In the genomic region with DNA sequence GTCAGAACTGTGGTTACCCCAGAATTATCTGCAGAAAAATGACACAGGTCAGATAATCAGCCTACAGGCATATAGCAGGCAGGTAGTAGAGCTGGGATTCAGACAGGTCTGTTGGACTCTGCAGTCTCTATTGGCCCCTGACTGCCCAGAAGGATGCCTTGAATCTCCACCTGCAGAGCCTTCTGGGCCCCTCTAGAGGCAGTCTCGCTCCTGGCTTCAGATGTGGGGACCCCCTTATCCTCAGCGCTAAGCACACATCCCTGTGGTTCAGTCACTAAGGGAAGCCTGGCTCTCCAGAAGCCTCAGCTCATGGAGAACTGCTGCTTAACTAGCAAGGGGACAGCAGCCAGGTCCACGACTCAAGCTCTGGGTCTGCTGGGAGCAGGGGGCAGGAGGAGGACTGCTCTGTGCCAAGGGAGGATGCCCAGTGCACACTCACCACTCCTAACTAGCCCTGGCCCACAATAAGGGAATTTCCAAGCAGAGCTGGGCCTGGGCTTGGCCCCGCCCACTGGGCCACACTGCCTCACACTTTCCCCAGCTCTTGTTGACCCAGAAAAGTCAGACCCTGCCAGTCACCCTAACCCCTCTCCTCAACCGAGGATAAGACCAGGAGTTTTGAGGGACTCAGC, we compare ENCODE assay signal across 12 cellular contexts. TPM values are rescaled to one million over a fixed set of nuclear protein-coding genes. Genes with fewer than 3 reads are reported as not detected.
DNase-seq lines count a peak whose midpoint lies in the region; ATAC-seq, FAIRE-seq and TF ChIP-seq lines count a peak whose summit lies in the region.
"Had no signal": no experiment of that assay in that cellular context is flagged by ENCODE, and none has a peak within 500 bp of the region (broad histone marks: within the 10 kb centered on the region; RNA-seq: fewer than 3 reads in every experiment).

No MANE protein-coding gene starts in this region.

- TF ChIP-seq EP300 in HepG2 (IDR thresholded peaks at IDR 0.05; ENCODE audit: low read depth in 2 of 2, low read length in 2 of 2), result no peak
- TF ChIP-seq EP300 in HepG2 (CRISPR knock-in tag; IDR thresholded peaks at IDR 0.05; ENCODE audit: borderline replicate concordance), result no peak

- CTCF ChIA-PET in HepG2 (lab: Yijun Ruan, JAX; ENCODE audit: low intra/inter-chr PET ratio, low total read pairs), result no interaction called here

- peak overlapping the region; percentile 99 for H3K27ac Mint-ChIP-seq in activated T-cell treated with anti-CD3 and anti-CD28 coated beads, Interleukin-2, amount 50 U/mL, for 72 hours

- no peak for TF ChIP-seq POLR2A in HepG2 (IDR thresholded peaks at IDR 0.05; ENCODE audit: insufficient read depth in 1 of 2, low read depth in 2 of 2, low read length in 2 of 2)

- DNase-seq in left ventricle myocardium inferior, result no peak
- DNase-seq in left ventricle myocardium superior, result no peak
- peak; percentile 53 to 60 for DNase-seq in activated T-cell treated with anti-CD3 and anti-CD28 coated beads, Interleukin-2, amount 50 U/mL, for 72 hours
- no peak for DNase-seq in HepG2 (ENCODE audit: low spot score)
- DNase-seq: DMS79, NCI-H748 treated with DMSO at 0.1 percent for 48 hours had no signal

- TF ChIP-seq CTCF in left ventricle myocardium inferior (IDR thresholded peaks at IDR 0.05; ENCODE audit: borderline replicate concordance) (no peak), HepG2 (CRISPR knock-in tag; IDR thresholded peaks at IDR 0.05) (no peak)

- H3K4me1 Mint-ChIP-seq in activated T-cell treated with anti-CD3 and anti-CD28 coated beads, Interleukin-2, amount 50 U/mL, for 72 hours (ENCODE audit: low read depth), result peaks cover 47% of the 10 kb centered on the region

- WGBS in HepG2 (ENCODE audit: low lambda C conversion rate), result 100% methylated on average over 1 of the region's 5 CpGs

- no TSS peak for BruUV-seq in HepG2 (replicated peaks; lab: Mats Ljungman, UMichigan)

- H3K4me1 ChIP-seq in left ventricle myocardium inferior (peaks cover 94% of the 10 kb centered on the region), HepG2 (ENCODE audit: insufficient read depth, low read length) (peaks cover 26% of the 10 kb centered on the region)

- no peaks in the 10 kb centered on the region for H3K36me3 ChIP-seq in left ventricle myocardium inferior
- H3K36me3 ChIP-seq in HepG2 (replicated peaks in 1 of 2; ENCODE audit: control insufficient read depth in 1 of 2, insufficient read depth in 2 of 2, low read length in 2 of 2), result no peaks in the 10 kb centered on the region
- H3K36me3 ChIP-seq: adrenal gland had no signal

- no peaks in the 10 kb centered on the region for H3K9me3 Mint-ChIP-seq in activated T-cell treated with anti-CD3 and anti-CD28 coated beads, Interleukin-2, amount 50 U/mL, for 72 hours

- peak overlapping the region; percentile 75 for H3K27ac ChIP-seq in left ventricle myocardium inferior (replicated peaks)
- H3K27ac ChIP-seq in HepG2 (ENCODE audit: extremely low read length, insufficient read depth, low read length), result no peak overlapping the region

- no peaks in the 10 kb centered on the region for H4K20me1 ChIP-seq in HepG2 (ENCODE audit: insufficient read depth, low read length)

- POLR2A ChIA-PET in HepG2 (lab: Yijun Ruan, JAX), result interaction anchor here (1.1 kb wide), 1 partner anchor 19 kb away, joined by 3 read pairs; a partner anchor contains a TSS

- in situ Hi-C loops in HepG2 (cut with HindIII; ENCODE audit: extremely low pct_ligation_motif_present, low pct_unique_long_range_greater_than_20kb), result no loop called here

- ATAC-seq in left ventricle myocardium superior (no peak), HepG2 (peak; percentile 30; the same call in 2 of the 3 replicates), GM21619 (IDR thresholded peaks at IDR 0.05; ENCODE audit: unreplicated experiment) (no peak), GM19351 (IDR thresholded peaks at IDR 0.05; ENCODE audit: unreplicated experiment) (no peak), GM21529 (IDR thresholded peaks at IDR 0.05; ENCODE audit: unreplicated experiment) (no peak), GM19035 (IDR thresholded peaks at IDR 0.05; ENCODE audit: unreplicated experiment) (no peak)
- peak; percentile 33 to 51 for ATAC-seq in activated T-cell treated with anti-CD3 and anti-CD28 coated beads, Interleukin-2, amount 50 U/mL, for 72 hours (replicated peaks in 1 of 2)
- ATAC-seq: left lobe of liver had no signal

- H2AFZ ChIP-seq in HepG2 (ENCODE audit: low read length), result no peak overlapping the region

- FAIRE-seq in HepG2 (lab: Jason Lieb, UNC), result no peak

- H3K27me3 Mint-ChIP-seq in activated T-cell treated with anti-CD3 and anti-CD28 coated beads, Interleukin-2, amount 50 U/mL, for 72 hours (ENCODE audit: low read depth), result no peaks in the 10 kb centered on the region

- no peaks in the 10 kb centered on the region for H3K79me2 ChIP-seq in HepG2 (ENCODE audit: insufficient read depth, low read length)

- peaks cover 0 to 3% of the 10 kb centered on the region in 2 donors for H3K36me3 Mint-ChIP-seq in activated T-cell treated with anti-CD3 and anti-CD28 coated beads, Interleukin-2, amount 50 U/mL, for 72 hours (ENCODE audit: insufficient read depth in 2 of 2)

- no peak overlapping the region for H3K9ac ChIP-seq in HepG2 (ENCODE audit: insufficient read depth, low read depth, low read length)

- intact Hi-C loops in left ventricle myocardium inferior (cut with micrococcal nuclease), result no loop called here
- intact Hi-C loops in left ventricle myocardium superior (cut with micrococcal nuclease), result no loop called here
- intact Hi-C loops in HepG2 (cut with micrococcal nuclease; ENCODE audit: unreplicated experiment), result no loop called here

- H3K4me3 ChIP-seq in left ventricle myocardium inferior, result no peak overlapping the region
- H3K4me3 ChIP-seq in HepG2 (replicated peaks in 1 of 3; ENCODE audit: insufficient read depth in 1 of 3, low read depth in 2 of 3, low read length in 3 of 3), result no peak overlapping the region
- H3K4me3 ChIP-seq: adrenal gland had no signal

- H3K27me3 ChIP-seq in left ventricle myocardium inferior (ENCODE audit: low read depth), result no peaks in the 10 kb centered on the region
- H3K27me3 ChIP-seq in HepG2 (ENCODE audit: control insufficient read depth in 1 of 2, insufficient read depth in 2 of 2, low read length in 2 of 2), result no peaks in the 10 kb centered on the region
- H3K27me3 ChIP-seq: adrenal gland had no signal

- H3K9me3 ChIP-seq in left ventricle myocardium inferior (replicated peaks) (no peaks in the 10 kb centered on the region), HepG2 (ENCODE audit: low read length) (no peaks in the 10 kb centered on the region)
- H3K9me3 ChIP-seq: adrenal gland had no signal

- no peak for TF ChIP-seq RAD21 in HepG2 (CRISPR knock-in tag; IDR thresholded peaks at IDR 0.05)

- peak overlapping the region; percentile 91 for H3K4me3 Mint-ChIP-seq in activated T-cell treated with anti-CD3 and anti-CD28 coated beads, Interleukin-2, amount 50 U/mL, for 72 hours

- H3K4me2 ChIP-seq in HepG2 (ENCODE audit: low read depth, low read length), result no peak overlapping the region

TF ChIP-seq in HepG2, 621 proteins besides CTCF, POLR2A, EP300 and RAD21:
- no peak for TF ChIP-seq YEATS4 (CRISPR knock-in tag; IDR thresholded peaks at IDR 0.05; ENCODE audit: borderline replicate concordance)
- TF ChIP-seq NR2F6 (IDR thresholded peaks at IDR 0.05), result no peak
- TF ChIP-seq NR2F6 (CRISPR knock-in tag; IDR thresholded peaks at IDR 0.05), result no peak
- TF ChIP-seq JARID2 (CRISPR knock-in tag; IDR thresholded peaks at IDR 0.05; ENCODE audit: insufficient replicate concordance), result no peak
- TF ChIP-seq CCDC6 (CRISPR knock-in tag; IDR thresholded peaks at IDR 0.05), result no peak

RNA-seq across cellular contexts. Expression of a gene that starts 18.9 kb away (rescaled TPM):
- total RNA-seq in left ventricle myocardium inferior (19.5 TPM), left ventricle myocardium superior (23.1 TPM), HepG2 (2016; rRNA removed; fragmentation: Illumina TruSeq; extraction: Trizol) (2.7 and 2.9 TPM in 2 replicates)
- 10 to 100 TPM; 25.5 to 28.2 TPM for total RNA-seq in activated T-cell treated with anti-CD3 and anti-CD28 coated beads, Interleukin-2, amount 50 U/mL, for 72 hours
- total RNA-seq in HepG2 (2016; cell fraction: cytosol; rRNA removed; fragmentation: Illumina TruSeq; extraction: Trizol; ENCODE audit: low read depth), result 1.8 and 2.1 TPM in 2 replicates
- total RNA-seq in HepG2 (2016; cell fraction: insoluble cytoplasmic fraction; rRNA removed; fragmentation: Illumina TruSeq; extraction: Trizol), result 1.6 and 2.5 TPM in 2 replicates
- total RNA-seq in HepG2 (2016; cell fraction: membrane; rRNA removed; fragmentation: Illumina TruSeq; extraction: Trizol), result 3.1 and 3.8 TPM in 2 replicates
- 3.9 and 5.2 TPM in 2 replicates for total RNA-seq in HepG2 (2016; cell fraction: nucleus; rRNA removed; fragmentation: Illumina TruSeq; extraction: Trizol)
- polyA plus RNA-seq in HepG2 (2011; rRNA removed), result 1.4 and 1.7 TPM in 2 replicates
- polyA plus RNA-seq in HepG2 (2011; cell fraction: cytosol; rRNA removed), result 1.0 and 2.7 TPM in 2 replicates
- 5.0 and 5.3 TPM in 2 replicates for polyA plus RNA-seq in HepG2 (2011; cell fraction: nucleus; rRNA removed)
- polyA plus RNA-seq in HepG2 (2012), result 4.8 and 6.7 TPM in 2 replicates
- 0.97 and 1.3 TPM in 2 replicates for polyA plus RNA-seq in HepG2 (2016; cell fraction: cytosol; fragmentation: Illumina TruSeq; extraction: Trizol; ENCODE audit: low read depth)
- 2.6 and 5.0 TPM in 2 replicates for polyA plus RNA-seq in HepG2 (2016; cell fraction: insoluble cytoplasmic fraction; fragmentation: Illumina TruSeq; extraction: Trizol; ENCODE audit: low read depth)
- polyA plus RNA-seq in HepG2 (2016; cell fraction: membrane; fragmentation: Illumina TruSeq; extraction: Trizol; ENCODE audit: low read depth), result 2.2 and 2.7 TPM in 2 replicates
- polyA plus RNA-seq in HepG2 (2016; cell fraction: nucleus; fragmentation: Illumina TruSeq; extraction: Trizol; ENCODE audit: insufficient read depth, low read depth), result 11.1 and 12.2 TPM in 2 replicates
- 5.1 and 11.1 TPM in 2 replicates for polyA minus RNA-seq in HepG2 (2011; rRNA and poly(A)+ RNA removed; ENCODE audit: low replicate concordance)
- 1.7 and 4.4 TPM in 2 replicates for polyA minus RNA-seq in HepG2 (2011; cell fraction: cytosol; rRNA and poly(A)+ RNA removed)
- polyA minus RNA-seq in HepG2 (2011; cell fraction: nucleus; rRNA and poly(A)+ RNA removed), result 3.1 and 3.2 TPM in 2 replicates

Comparison
In these comparisons a context has a peak if more than half of its experiments do, and no peak if none do; other contexts are left out.
1. DNase-seq: peak in activated T-cell treated with anti-CD3 and anti-CD28 coated beads, Interleukin-2, amount 50 U/mL, for 72 hours (2 of 2); none in left ventricle myocardium inferior (single experiment), left ventricle myocardium superior (single experiment) and HepG2 (single experiment).
2. ATAC-seq: peak in activated T-cell treated with anti-CD3 and anti-CD28 coated beads, Interleukin-2, amount 50 U/mL, for 72 hours (2 of 2) and HepG2 (single experiment); none in left ventricle myocardium superior (single experiment), GM21619 (single experiment), GM19351 (single experiment), GM21529 (single experiment) and GM19035 (single experiment).